Comparison of ENCODE assay signal across 1 cellular context in the genomic region with DNA sequence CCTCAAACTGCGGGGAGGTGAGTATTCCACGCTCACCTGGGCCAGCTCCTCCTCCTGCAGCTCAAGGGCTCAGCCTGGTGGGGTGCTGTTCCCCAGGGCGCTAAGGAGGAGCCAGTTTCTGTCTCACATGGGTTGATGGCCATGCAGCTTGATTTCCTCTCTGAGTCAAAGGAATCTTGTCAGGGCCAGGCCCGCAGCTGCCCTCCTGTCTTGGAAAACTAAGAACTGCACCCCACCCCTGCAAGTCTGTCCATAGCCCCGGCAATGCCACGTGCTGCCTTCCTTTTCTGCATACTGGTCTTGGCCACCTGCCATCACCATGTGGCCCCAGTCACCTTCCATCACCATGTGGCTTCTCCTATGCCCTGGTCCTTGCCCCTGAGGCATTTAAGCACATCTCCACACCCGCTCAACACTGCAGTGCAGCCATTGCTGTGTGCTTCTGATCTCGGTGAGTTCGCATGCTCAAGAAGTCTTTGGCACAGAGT.
TF ChIP-seq lines count a peak whose summit lies in the region.

No MANE protein-coding gene starts in this region.

TF ChIP-seq in GM23338, 12 proteins besides CTCF, POLR2A, EP300 and RAD21:
- TF ChIP-seq, protein P1, sequence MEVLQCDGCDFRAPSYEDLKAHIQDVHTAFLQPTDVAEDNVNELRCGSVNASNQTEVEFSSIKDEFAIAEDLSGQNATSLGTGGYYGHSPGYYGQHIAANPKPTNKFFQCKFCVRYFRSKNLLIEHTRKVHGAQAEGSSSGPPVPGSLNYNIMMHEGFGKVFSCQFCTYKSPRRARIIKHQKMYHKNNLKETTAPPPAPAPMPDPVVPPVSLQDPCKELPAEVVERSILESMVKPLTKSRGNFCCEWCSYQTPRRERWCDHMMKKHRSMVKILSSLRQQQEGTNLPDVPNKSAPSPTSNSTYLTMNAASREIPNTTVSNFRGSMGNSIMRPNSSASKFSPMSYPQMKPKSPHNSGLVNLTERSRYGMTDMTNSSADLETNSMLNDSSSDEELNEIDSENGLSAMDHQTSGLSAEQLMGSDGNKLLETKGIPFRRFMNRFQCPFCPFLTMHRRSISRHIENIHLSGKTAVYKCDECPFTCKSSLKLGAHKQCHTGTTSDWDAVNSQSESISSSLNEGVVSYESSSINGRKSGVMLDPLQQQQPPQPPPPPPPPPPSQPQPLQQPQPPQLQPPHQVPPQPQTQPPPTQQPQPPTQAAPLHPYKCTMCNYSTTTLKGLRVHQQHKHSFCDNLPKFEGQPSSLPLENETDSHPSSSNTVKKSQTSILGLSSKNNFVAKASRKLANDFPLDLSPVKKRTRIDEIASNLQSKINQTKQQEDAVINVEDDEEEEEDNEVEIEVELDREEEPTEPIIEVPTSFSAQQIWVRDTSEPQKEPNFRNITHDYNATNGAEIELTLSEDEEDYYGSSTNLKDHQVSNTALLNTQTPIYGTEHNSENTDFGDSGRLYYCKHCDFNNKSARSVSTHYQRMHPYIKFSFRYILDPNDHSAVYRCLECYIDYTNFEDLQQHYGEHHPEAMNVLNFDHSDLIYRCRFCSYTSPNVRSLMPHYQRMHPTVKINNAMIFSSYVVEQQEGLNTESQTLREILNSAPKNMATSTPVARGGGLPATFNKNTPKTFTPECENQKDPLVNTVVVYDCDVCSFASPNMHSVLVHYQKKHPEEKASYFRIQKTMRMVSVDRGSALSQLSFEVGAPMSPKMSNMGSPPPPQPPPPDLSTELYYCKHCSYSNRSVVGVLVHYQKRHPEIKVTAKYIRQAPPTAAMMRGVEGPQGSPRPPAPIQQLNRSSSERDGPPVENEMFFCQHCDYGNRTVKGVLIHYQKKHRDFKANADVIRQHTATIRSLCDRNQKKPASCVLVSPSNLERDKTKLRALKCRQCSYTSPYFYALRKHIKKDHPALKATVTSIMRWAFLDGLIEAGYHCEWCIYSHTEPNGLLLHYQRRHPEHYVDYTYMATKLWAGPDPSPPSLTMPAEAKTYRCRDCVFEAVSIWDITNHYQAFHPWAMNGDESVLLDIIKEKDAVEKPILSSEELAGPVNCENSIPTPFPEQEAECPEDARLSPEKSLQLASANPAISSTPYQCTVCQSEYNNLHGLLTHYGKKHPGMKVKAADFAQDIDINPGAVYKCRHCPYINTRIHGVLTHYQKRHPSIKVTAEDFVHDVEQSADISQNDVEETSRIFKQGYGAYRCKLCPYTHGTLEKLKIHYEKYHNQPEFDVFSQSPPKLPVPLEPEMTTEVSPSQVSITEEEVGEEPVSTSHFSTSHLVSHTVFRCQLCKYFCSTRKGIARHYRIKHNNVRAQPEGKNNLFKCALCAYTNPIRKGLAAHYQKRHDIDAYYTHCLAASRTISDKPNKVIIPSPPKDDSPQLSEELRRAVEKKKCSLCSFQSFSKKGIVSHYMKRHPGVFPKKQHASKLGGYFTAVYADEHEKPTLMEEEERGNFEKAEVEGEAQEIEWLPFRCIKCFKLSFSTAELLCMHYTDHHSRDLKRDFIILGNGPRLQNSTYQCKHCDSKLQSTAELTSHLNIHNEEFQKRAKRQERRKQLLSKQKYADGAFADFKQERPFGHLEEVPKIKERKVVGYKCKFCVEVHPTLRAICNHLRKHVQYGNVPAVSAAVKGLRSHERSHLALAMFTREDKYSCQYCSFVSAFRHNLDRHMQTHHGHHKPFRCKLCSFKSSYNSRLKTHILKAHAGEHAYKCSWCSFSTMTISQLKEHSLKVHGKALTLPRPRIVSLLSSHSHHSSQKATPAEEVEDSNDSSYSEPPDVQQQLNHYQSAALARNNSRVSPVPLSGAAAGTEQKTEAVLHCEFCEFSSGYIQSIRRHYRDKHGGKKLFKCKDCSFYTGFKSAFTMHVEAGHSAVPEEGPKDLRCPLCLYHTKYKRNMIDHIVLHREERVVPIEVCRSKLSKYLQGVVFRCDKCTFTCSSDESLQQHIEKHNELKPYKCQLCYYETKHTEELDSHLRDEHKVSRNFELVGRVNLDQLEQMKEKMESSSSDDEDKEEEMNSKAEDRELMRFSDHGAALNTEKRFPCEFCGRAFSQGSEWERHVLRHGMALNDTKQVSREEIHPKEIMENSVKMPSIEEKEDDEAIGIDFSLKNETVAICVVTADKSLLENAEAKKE (CRISPR knock-in tag; IDR thresholded peaks at IDR 0.05), result no peak
- TF ChIP-seq ZNF331 (CRISPR knock-in tag; IDR thresholded peaks at IDR 0.05; ENCODE audit: low read depth), result no peak
- TF ChIP-seq, protein P2, sequence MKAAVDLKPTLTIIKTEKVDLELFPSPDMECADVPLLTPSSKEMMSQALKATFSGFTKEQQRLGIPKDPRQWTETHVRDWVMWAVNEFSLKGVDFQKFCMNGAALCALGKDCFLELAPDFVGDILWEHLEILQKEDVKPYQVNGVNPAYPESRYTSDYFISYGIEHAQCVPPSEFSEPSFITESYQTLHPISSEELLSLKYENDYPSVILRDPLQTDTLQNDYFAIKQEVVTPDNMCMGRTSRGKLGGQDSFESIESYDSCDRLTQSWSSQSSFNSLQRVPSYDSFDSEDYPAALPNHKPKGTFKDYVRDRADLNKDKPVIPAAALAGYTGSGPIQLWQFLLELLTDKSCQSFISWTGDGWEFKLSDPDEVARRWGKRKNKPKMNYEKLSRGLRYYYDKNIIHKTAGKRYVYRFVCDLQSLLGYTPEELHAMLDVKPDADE (IDR thresholded peaks at IDR 0.05), result no peak
- no peak for TF ChIP-seq EZH2phosphoT487 (IDR thresholded peaks at IDR 0.05; ENCODE audit: unreplicated experiment)
- no peak for TF ChIP-seq EZH2 (IDR thresholded peaks at IDR 0.05; ENCODE audit: low read depth, unreplicated experiment)
